In the genomic region with DNA sequence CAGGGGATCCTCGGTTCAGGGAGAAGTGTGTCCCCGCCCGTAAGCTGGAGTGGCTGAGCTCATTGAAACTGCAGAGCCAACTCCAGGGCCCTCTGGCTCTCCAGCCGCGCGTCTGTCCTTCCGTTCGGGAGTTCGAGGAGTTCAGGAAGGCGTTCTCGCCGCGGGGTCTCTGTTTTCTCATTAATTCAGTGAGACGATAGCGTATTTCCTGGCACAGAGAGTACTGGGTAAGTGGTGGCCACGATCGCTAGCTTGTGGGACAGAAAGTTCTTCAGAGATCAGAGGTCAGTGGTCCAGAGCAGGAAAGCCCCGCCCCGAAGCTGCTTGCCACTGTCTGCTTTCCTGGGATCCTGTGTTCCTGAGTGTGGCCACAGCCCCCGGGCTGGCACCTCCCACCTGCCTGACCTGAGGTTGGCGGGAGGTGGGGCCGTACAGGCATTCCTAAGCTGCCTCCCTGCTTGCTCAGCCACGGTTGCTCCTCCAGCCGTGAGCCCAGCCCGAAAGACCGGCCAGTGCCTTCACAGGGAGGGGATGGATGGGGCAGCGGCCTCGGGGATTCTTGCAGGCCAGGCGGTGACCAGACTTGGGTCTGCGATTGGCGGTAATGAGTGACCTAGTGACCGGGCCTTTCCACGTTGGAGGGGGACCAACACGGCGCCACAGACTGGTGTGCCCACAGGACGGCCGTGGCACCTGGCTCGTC, we compare ENCODE assay signal across 8 cellular contexts. TPM values are rescaled to one million over a fixed set of nuclear protein-coding genes. Genes with fewer than 3 reads are reported as not detected.
DNase-seq lines count a peak whose midpoint lies in the region; ATAC-seq and TF ChIP-seq lines count a peak whose summit lies in the region.

No MANE protein-coding gene starts in this region.

- H3K27me3 ChIP-seq in left ventricle myocardium inferior (ENCODE audit: low read depth) (no peaks in the 10 kb centered on the region), psoas muscle (ENCODE audit: insufficient read depth in 3 of 3, low read length in 2 of 3) (no peaks in the 10 kb centered on the region)

- intact Hi-C loops in left ventricle myocardium inferior (cut with micrococcal nuclease) = no loop called here
- intact Hi-C loops in psoas muscle (cut with DNase I) = no loop called here

- peak; percentile 63 for DNase-seq in ELR (ENCODE audit: low read depth)
- DNase-seq in left ventricle myocardium inferior = no peak
- DNase-seq in psoas muscle = no peak
- DNase-seq in occipital lobe (lab: John Stamatoyannopoulos, UW) = no peak
- no peak for DNase-seq in Kasumi-1 (lab: John Stamatoyannopoulos, UW)
- DNase-seq in NK-92 treated with Interleukin-12 subunit alpha and Interleukin-12 subunit beta, amount 100 ng/mL, for 24 hours (lab: John Stamatoyannopoulos, UW) = no peak

- peak overlapping the region; percentile 38 for H3K4me3 ChIP-seq in left ventricle myocardium inferior
- H3K4me3 ChIP-seq in psoas muscle = no peak overlapping the region

- H3K9me3 ChIP-seq in left ventricle myocardium inferior (replicated peaks) (no peaks in the 10 kb centered on the region), psoas muscle (no peaks in the 10 kb centered on the region)

- TF ChIP-seq CTCF in left ventricle myocardium inferior (IDR thresholded peaks at IDR 0.05; ENCODE audit: borderline replicate concordance) = no peak
- TF ChIP-seq CTCF in psoas muscle (IDR thresholded peaks at IDR 0.05) = no peak

- no peaks in the 10 kb centered on the region for H3K36me3 ChIP-seq in left ventricle myocardium inferior
- no peaks in the 10 kb centered on the region for H3K36me3 ChIP-seq in psoas muscle (ENCODE audit: insufficient read depth in 1 of 2, low read depth in 1 of 2)

- peak in 1 of 4 donors; percentile 8 for ATAC-seq in psoas muscle
- no peak for ATAC-seq in HG02884 (IDR thresholded peaks at IDR 0.05; ENCODE audit: unreplicated experiment)

- H3K4me1 ChIP-seq in left ventricle myocardium inferior (peaks cover 97% of the 10 kb centered on the region), psoas muscle (peaks cover 25% of the 10 kb centered on the region)

- 52 to 75% (median 56%) methylated on average over 38 of the region's 38 CpGs for WGBS in adipose tissue, 3 donors
- WGBS in psoas muscle, 3 donors = 63 to 74% (median 72%) methylated on average over 37 to 38 of the region's 38 CpGs

- H3K27ac ChIP-seq in adipose tissue (ENCODE audit: low read depth, low read length) = peak overlapping the region; percentile 64
- H3K27ac ChIP-seq in left ventricle myocardium inferior (replicated peaks) = peak overlapping the region; percentile 85
- peak overlapping the region; percentile 48 for H3K27ac ChIP-seq in psoas muscle

RNA-seq across cellular contexts. Expression of gene BAIAP2, which starts 8.9 kb away (rescaled TPM):
- polyA plus RNA-seq in adipose tissue = 10 to 100 TPM in 2 of 3 donors, 1 to 10 TPM in 1; 6.9 to 23.7 (median 14.9) TPM
- 27.9 TPM for total RNA-seq in left ventricle myocardium inferior
- 10 to 100 TPM in 2 of 4 donors, 1 to 10 TPM in 2; 4.7 to 28.9 (median 10.0) TPM for total RNA-seq in psoas muscle
- 10 to 100 TPM in 1 of 3 donors, 1 to 10 TPM in 2; 3.9 to 13.5 (median 6.5) TPM for polyA plus RNA-seq in psoas muscle
- total RNA-seq in occipital lobe = 26.2 TPM

RNA-seq across cellular contexts. Expression of gene CHMP6, which starts 52.2 kb away (rescaled TPM):
- polyA plus RNA-seq in adipose tissue = 10 to 100 TPM; 14.8 to 27.8 (median 26.4) TPM
- total RNA-seq in left ventricle myocardium inferior = 15.9 TPM
- 10 to 100 TPM; 32.0 to 36.9 (median 33.6) TPM for total RNA-seq in psoas muscle
- polyA plus RNA-seq in psoas muscle = 10 to 100 TPM; 38.3 to 53.2 (median 45.6) TPM
- 11.7 TPM for total RNA-seq in occipital lobe
